Comparison of ENCODE assay signal across 9 cellular contexts in genomic region chr14:93954900-93955891, GRCh38. TPM values are rescaled to one million over a fixed set of nuclear protein-coding genes. Genes with fewer than 3 reads are reported as not detected.
DNase-seq lines count a peak whose midpoint lies in the region; ATAC-seq and TF ChIP-seq lines count a peak whose summit lies in the region.
"Had no signal": no experiment of that assay in that cellular context is flagged by ENCODE, and none has a peak within 500 bp of the region (broad histone marks: within the 10 kb centered on the region; RNA-seq: fewer than 3 reads in every experiment).

No MANE protein-coding gene starts in this region.

- H3K9me3 Mint-ChIP-seq in endodermal cell, result no peaks in the 10 kb centered on the region

- peak; percentile 26 for TF ChIP-seq POLR2A in GM18526 (IDR thresholded peaks at IDR 0.05; ENCODE audit: extremely low read depth, insufficient read length)

- TF ChIP-seq CTCF in endodermal cell (conservative IDR thresholded peaks at IDR 0.05), result no peak

- H3K4me1 ChIP-seq in endodermal cell (ENCODE audit: control insufficient read depth, insufficient read depth, low read length), result no peaks in the 10 kb centered on the region

- WGBS in endodermal cell (ENCODE audit: insufficient coverage in 1 of 2, insufficient read length in 1 of 2), 2 experiments, result 91 to 95% methylated on average over 8 to 21 of the region's 21 CpGs

- no peak overlapping the region for H3K27ac ChIP-seq in endodermal cell (ENCODE audit: low read depth, low read length)

- no peak overlapping the region for H3K27ac Mint-ChIP-seq in endodermal cell

- no peak overlapping the region for H3K4me3 Mint-ChIP-seq in endodermal cell

- no peaks in the 10 kb centered on the region for H3K36me3 Mint-ChIP-seq in endodermal cell (ENCODE audit: low read depth)

- H3K27me3 ChIP-seq in endodermal cell (ENCODE audit: control insufficient read depth, insufficient read depth, low read length, poor library complexity, severe bottlenecking), result no peaks in the 10 kb centered on the region

- peaks cover 21% of the 10 kb centered on the region for H3K4me1 Mint-ChIP-seq in endodermal cell

- no peaks in the 10 kb centered on the region for H3K36me3 ChIP-seq in endodermal cell (ENCODE audit: control insufficient read depth, insufficient read depth, low read length)

- H3K9ac ChIP-seq in endodermal cell (ENCODE audit: extremely low read depth, low read length, poor library complexity, severe bottlenecking), result no peak overlapping the region

- DNase-seq in T-helper 22 cell (ENCODE audit: low read depth) (peak; percentile 51), left lobe of liver (ENCODE audit: low spot score) (no peak), NCI-H510A treated with DMSO at 0.1 percent for 48 hours (lab: John Stamatoyannopoulos, UW) (no peak), AG08395 (ENCODE audit: low spot score) (no peak), endodermal cell (no peak), HCEC 1CT (no peak)

- H3K4me3 ChIP-seq in endodermal cell (ENCODE audit: low read length), result no peak overlapping the region

- H3K27me3 Mint-ChIP-seq in endodermal cell (ENCODE audit: insufficient read depth), result peaks cover 16% of the 10 kb centered on the region

- H3K9me3 ChIP-seq in endodermal cell (ENCODE audit: control insufficient read depth, low read length), result no peaks in the 10 kb centered on the region

- ATAC-seq in HG02870 (IDR thresholded peaks at IDR 0.05; ENCODE audit: unreplicated experiment) (peak; percentile 26), left lobe of liver (peak; percentile 29)

RNA-seq across cellular contexts. Expression of gene ASB2, which starts 21.2 kb away (rescaled TPM):
- 0.20 TPM for total RNA-seq in left lobe of liver
- under 1 TPM in 1 of 2 donors, not detected in 1; 0.11 TPM for total RNA-seq in endodermal cell
- polyA plus RNA-seq in endodermal cell (2013, experiment 1 of 2), result 0.75 TPM
- 0.58 TPM for polyA plus RNA-seq in endodermal cell (2013, experiment 2 of 2)
- total RNA-seq: NCI-H460 had no signal

RNA-seq across cellular contexts. Expression of gene FAM181A, which starts 28.1 kb away (rescaled TPM):
- total RNA-seq in left lobe of liver, result not detected
- not detected for total RNA-seq in endodermal cell
- polyA plus RNA-seq in endodermal cell (2013, experiment 1 of 2), result 13.0 TPM
- polyA plus RNA-seq in endodermal cell (2013, experiment 2 of 2), result 11.0 TPM
- total RNA-seq: NCI-H460 had no signal

RNA-seq across cellular contexts. Expression of gene CCDC197, which starts 41.9 kb away (rescaled TPM):
- total RNA-seq in left lobe of liver, result not detected
- not detected for total RNA-seq in endodermal cell
- not detected for polyA plus RNA-seq in endodermal cell (2013, experiment 1 of 2)
- polyA plus RNA-seq in endodermal cell (2013, experiment 2 of 2), result not detected
- total RNA-seq: NCI-H460 had no signal
